24 cellular contexts compared by ENCODE assay signal in the genomic region with DNA sequence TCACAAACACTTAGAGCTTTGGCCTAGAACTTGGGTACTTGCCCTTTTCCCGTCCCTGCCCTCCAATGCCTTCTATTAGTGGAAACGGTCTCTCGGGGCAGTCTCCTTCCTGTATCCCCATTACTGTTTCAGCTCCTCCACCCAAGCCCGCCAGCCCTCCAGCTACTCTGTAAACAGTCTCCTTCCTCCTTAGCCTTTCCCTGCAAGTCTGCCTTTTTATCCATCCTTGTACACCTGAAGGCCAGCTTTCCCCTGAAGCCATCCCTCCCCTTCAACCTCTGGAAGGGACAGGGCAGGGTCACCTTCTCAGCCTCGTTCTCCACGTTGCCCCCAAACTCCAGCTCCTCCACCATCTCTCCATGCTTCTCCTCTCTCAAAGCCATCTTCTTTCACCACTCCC.
DNase-seq lines count a peak whose midpoint lies in the region; ATAC-seq, FAIRE-seq and TF ChIP-seq lines count a peak whose summit lies in the region.
"Had no signal": no experiment of that assay in that cellular context is flagged by ENCODE, and none has a peak within 500 bp of the region (broad histone marks: within the 10 kb centered on the region; RNA-seq: fewer than 3 reads in every experiment).

No MANE protein-coding gene starts in this region.

- no peaks in the 10 kb centered on the region for H4K20me1 ChIP-seq in GM12878 (ENCODE audit: control insufficient read depth, insufficient read depth)

- H3K4me1 Mint-ChIP-seq in activated naive CD4-positive, alpha-beta T cell treated with anti-CD3 and anti-CD28 coated beads for 36 hours (ENCODE audit: low read depth): peaks cover 16% of the 10 kb centered on the region
- no peaks in the 10 kb centered on the region for H3K4me1 Mint-ChIP-seq in Calu3 (ENCODE audit: low read depth, unreplicated experiment)
- H3K4me1 Mint-ChIP-seq in naive B cell: peaks cover 12 to 21% (median 19%) of the 10 kb centered on the region in 3 donors

- BruUV-seq in Calu3 (replicated peaks; lab: Mats Ljungman, UMichigan) (no TSS peak), GM12878 (replicated peaks; lab: Mats Ljungman, UMichigan) (no TSS peak)

- no peak overlapping the region for H3K4me3 ChIP-seq in GM12878
- no peak overlapping the region for H3K4me3 ChIP-seq in stomach
- H3K4me3 ChIP-seq: PC-9 had no signal

- H3K36me3 Mint-ChIP-seq in activated naive CD4-positive, alpha-beta T cell treated with anti-CD3 and anti-CD28 coated beads, Interleukin-2, amount 50 U/mL, for 72 hours: peaks cover 14 to 37% of the 10 kb centered on the region in 2 donors
- peaks cover 37% of the 10 kb centered on the region for H3K36me3 Mint-ChIP-seq in activated naive CD4-positive, alpha-beta T cell treated with anti-CD3 and anti-CD28 coated beads for 36 hours (ENCODE audit: low read depth)
- H3K36me3 Mint-ChIP-seq in Calu3 (ENCODE audit: insufficient read depth, unreplicated experiment): peaks cover 30% of the 10 kb centered on the region
- peaks cover 4 to 29% of the 10 kb centered on the region in 2 donors for H3K36me3 Mint-ChIP-seq in naive B cell

- H3K27ac Mint-ChIP-seq in activated naive CD4-positive, alpha-beta T cell treated with anti-CD3 and anti-CD28 coated beads, Interleukin-2, amount 50 U/mL, for 72 hours: peak overlapping the region; percentile 53 to 58
- no peak overlapping the region for H3K27ac Mint-ChIP-seq in activated naive CD4-positive, alpha-beta T cell treated with anti-CD3 and anti-CD28 coated beads for 36 hours
- H3K27ac Mint-ChIP-seq in Calu3 (ENCODE audit: unreplicated experiment): peak overlapping the region; percentile 22
- peak overlapping the region in 4 of 6 donors; percentile 14 to 95 (median 58) for H3K27ac Mint-ChIP-seq in naive B cell
- H3K27ac Mint-ChIP-seq: HFFc6 had no signal

- DNase-seq in activated naive CD4-positive, alpha-beta T cell treated with anti-CD3 and anti-CD28 coated beads, Interleukin-2, amount 50 U/mL, for 72 hours (ENCODE audit: low spot score in 2 of 2): no peak
- no peak for DNase-seq in activated naive CD4-positive, alpha-beta T cell treated with anti-CD3 and anti-CD28 coated beads for 36 hours
- DNase-seq in Calu3 (no peak), GM12878 (ENCODE audit: low read depth, low spot score) (no peak), naive B cell (no peak), kidney tubule cell (ENCODE audit: low spot score) (no peak), stomach (no peak)
- DNase-seq: CD4-positive, CD25-positive, alpha-beta regulatory T cell; DMS79 treated with DMSO at 0.1 percent for 48 hours; H7; HFFc6; KBM-7; MM.1S; NCI-H1048; NCI-H1417 treated with DMSO at 0.1 percent for 48 hours; NCI-H187; NCI-H2227 treated with DMSO at 0.1 percent for 48 hours; NCI-H510A; PC-9; RPMI8226; SHP77 treated with DMSO at 0.1 percent for 48 hours had no signal

- in situ Hi-C loops in GM12878 (cut with MboI): no loop called here

- POLR2A ChIA-PET in GM12878 (lab: Charles Lee): interaction anchor here (0.6 kb wide), 1 partner anchor 16 kb away, joined by 3 read pairs; no protein-coding TSS in a partner anchor

- no peak for FAIRE-seq in GM12878 (lab: Jason Lieb, UNC)
- FAIRE-seq: HepG2 had no signal

- H3K4me1 ChIP-seq in GM12878 (ENCODE audit: control insufficient read depth, insufficient read depth, low read length) (peaks cover 7% of the 10 kb centered on the region), stomach (no peaks in the 10 kb centered on the region)

- H3K27me3 ChIP-seq in GM12878 (replicated peaks in 1 of 2; ENCODE audit: control insufficient read depth in 2 of 2, insufficient read depth in 2 of 2, low read length in 1 of 2): no peaks in the 10 kb centered on the region
- no peaks in the 10 kb centered on the region for H3K27me3 ChIP-seq in stomach

- TF ChIP-seq EP300 in GM12878 (IDR thresholded peaks at IDR 0.05; ENCODE audit: borderline replicate concordance in 1 of 2, control insufficient read depth in 1 of 2, low read depth in 2 of 2, low read length in 2 of 2): no peak
- no peak for TF ChIP-seq EP300 in stomach (IDR thresholded peaks at IDR 0.05)

- no peak overlapping the region for H3K27ac ChIP-seq in GM12878 (ENCODE audit: control insufficient read depth, insufficient read depth)
- no peak overlapping the region for H3K27ac ChIP-seq in stomach
- H3K27ac ChIP-seq: HL-60, PC-9 had no signal

- TF ChIP-seq POLR2A in GM12878 (IDR thresholded peaks at IDR 0.05; ENCODE audit: low read depth, low read length): 0 out of 2 replicates have a peak, but pooled peaks have one; percentile 36
- TF ChIP-seq POLR2A in stomach (IDR thresholded peaks at IDR 0.05): no peak

- CTCF ChIA-PET in activated naive CD4-positive, alpha-beta T cell treated with anti-CD3 and anti-CD28 coated beads for 36 hours (lab: Charles Lee): interaction anchor here (1.8 kb wide), 1 partner anchor 20 kb away, joined by 6 read pairs; no protein-coding TSS in a partner anchor
- CTCF ChIA-PET in Calu3 (lab: Charles Lee) (no interaction called here), GM12878 (lab: Yijun Ruan, JAX) (interaction anchor here (1.7 kb wide), 1 partner anchor 18 kb away, joined by 4 read pairs; no protein-coding TSS in a partner anchor)

- no peak overlapping the region for H2AFZ ChIP-seq in GM12878 (ENCODE audit: control insufficient read depth, low read depth, low read length)
- H2AFZ ChIP-seq: PC-9 had no signal

- no peak for ATAC-seq in activated naive CD4-positive, alpha-beta T cell treated with anti-CD3 and anti-CD28 coated beads, Interleukin-2, amount 50 U/mL, for 72 hours
- no peak for ATAC-seq in GM12878
- no peak for ATAC-seq in naive B cell (ENCODE audit: low read depth in 2 of 2)
- ATAC-seq in GM21528 (IDR thresholded peaks at IDR 0.05; ENCODE audit: low FRiP score, unreplicated experiment): no peak
- ATAC-seq: HepG2 had no signal

- SMC1A ChIA-PET in GM12878 (lab: Charles Lee; ENCODE audit: uncharacterized antibody, unreplicated experiment): interaction anchor here (0.9 to 1.8 kb wide), 3 partner anchors 21 to 600 kb away, joined by 3 read pairs; no protein-coding TSS in a partner anchor

- no peak overlapping the region for H3K4me3 Mint-ChIP-seq in activated naive CD4-positive, alpha-beta T cell treated with anti-CD3 and anti-CD28 coated beads for 36 hours
- H3K4me3 Mint-ChIP-seq in Calu3 (ENCODE audit: low read depth, unreplicated experiment): no peak overlapping the region
- H3K4me3 Mint-ChIP-seq in naive B cell: no peak overlapping the region
- H3K4me3 Mint-ChIP-seq: CD4-positive, CD25-positive, alpha-beta regulatory T cell; HFFc6 had no signal

- RAD21 ChIA-PET in GM12878 (lab: Charles Lee; ENCODE audit: unreplicated experiment): no interaction called here

- H3K9me3 ChIP-seq in GM12878 (replicated peaks; ENCODE audit: control insufficient read depth, insufficient read depth, low read length): no peaks in the 10 kb centered on the region; the same call in 2 of the 3 replicates
- no peaks in the 10 kb centered on the region for H3K9me3 ChIP-seq in stomach

- no peak overlapping the region for H3K9ac ChIP-seq in GM12878 (ENCODE audit: control insufficient read depth, insufficient read depth, low read length)

- no peaks in the 10 kb centered on the region for H3K79me2 ChIP-seq in GM12878 (ENCODE audit: control insufficient read depth, insufficient read depth, low read length)

- H3K27me3 Mint-ChIP-seq in activated naive CD4-positive, alpha-beta T cell treated with anti-CD3 and anti-CD28 coated beads for 36 hours (ENCODE audit: low read depth): no peaks in the 10 kb centered on the region
- H3K27me3 Mint-ChIP-seq in Calu3 (ENCODE audit: unreplicated experiment) (no peaks in the 10 kb centered on the region), naive B cell (no peaks in the 10 kb centered on the region)

- H3K9me3 Mint-ChIP-seq in activated naive CD4-positive, alpha-beta T cell treated with anti-CD3 and anti-CD28 coated beads, Interleukin-2, amount 50 U/mL, for 72 hours: no peaks in the 10 kb centered on the region
- H3K9me3 Mint-ChIP-seq in activated naive CD4-positive, alpha-beta T cell treated with anti-CD3 and anti-CD28 coated beads for 36 hours: no peaks in the 10 kb centered on the region
- H3K9me3 Mint-ChIP-seq in Calu3 (ENCODE audit: low read depth, unreplicated experiment) (no peaks in the 10 kb centered on the region), naive B cell (no peaks in the 10 kb centered on the region)
- H3K9me3 Mint-ChIP-seq: HFFc6 had no signal

- H3K36me3 ChIP-seq in GM12878 (ENCODE audit: control insufficient read depth in 2 of 2, insufficient read depth in 2 of 2, low read length in 1 of 2) (peaks cover 12 to 13% of the 10 kb centered on the region in 2 experiments), stomach (peaks cover 24 to 91% (median 83%) of the 10 kb centered on the region in 4 donors)

- intact Hi-C loops in activated naive CD4-positive, alpha-beta T cell treated with anti-CD3 and anti-CD28 coated beads for 36 hours (cut with micrococcal nuclease): loop anchor here (10.0 kb wide), 1 partner anchor 621 kb away; no protein-coding TSS in a partner anchor
- intact Hi-C loops in Calu3 (cut with micrococcal nuclease; ENCODE audit: unreplicated experiment): no loop called here
- intact Hi-C loops in GM12878 (cut with micrococcal nuclease; ENCODE audit: unreplicated experiment): no loop called here
- intact Hi-C loops in stomach (cut with DNase I; ENCODE audit: low total_unique reads): no loop called here

- TF ChIP-seq CTCF in Calu3 (IDR thresholded peaks at IDR 0.05; ENCODE audit: unreplicated experiment): no peak
- no peak for TF ChIP-seq CTCF in GM12878 (IDR thresholded peaks at IDR 0.05 in 2 of 3, conservative IDR thresholded peaks at IDR 0.05 in 1 of 3; ENCODE audit: control insufficient read depth in 2 of 3, extremely low read depth in 1 of 3, insufficient read depth in 1 of 3, low read depth in 3 of 3, low read length in 3 of 3)
- no peak for TF ChIP-seq CTCF in stomach (IDR thresholded peaks at IDR 0.05)

- 98% methylated on average over 6 of the region's 6 CpGs for WGBS in GM12878 (ENCODE audit: insufficient coverage, insufficient replicate concordance, low lambda C conversion rate, missing lambda C conversion rate)
- 83 to 93% (median 88%) methylated on average over 6 of the region's 6 CpGs for WGBS in stomach, 5 donors

- H3K4me2 ChIP-seq in GM12878 (ENCODE audit: control insufficient read depth, insufficient read depth): no peak overlapping the region
- H3K4me2 ChIP-seq: PC-9 had no signal

- no peak for TF ChIP-seq RAD21 in GM12878 (IDR thresholded peaks at IDR 0.05; ENCODE audit: insufficient read depth, low read depth, low read length)

TF ChIP-seq in GM12878, 131 proteins besides CTCF, POLR2A, EP300 and RAD21 (continues in another document):
- TF ChIP-seq STAT1 (conservative IDR thresholded peaks at IDR 0.05) (no peak), MTA3 (IDR thresholded peaks at IDR 0.05; ENCODE audit: borderline replicate concordance, low read length) (no peak)
- TF ChIP-seq, protein P1, sequence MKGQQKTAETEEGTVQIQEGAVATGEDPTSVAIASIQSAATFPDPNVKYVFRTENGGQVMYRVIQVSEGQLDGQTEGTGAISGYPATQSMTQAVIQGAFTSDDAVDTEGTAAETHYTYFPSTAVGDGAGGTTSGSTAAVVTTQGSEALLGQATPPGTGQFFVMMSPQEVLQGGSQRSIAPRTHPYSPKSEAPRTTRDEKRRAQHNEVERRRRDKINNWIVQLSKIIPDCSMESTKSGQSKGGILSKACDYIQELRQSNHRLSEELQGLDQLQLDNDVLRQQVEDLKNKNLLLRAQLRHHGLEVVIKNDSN (IDR thresholded peaks at IDR 0.05; ENCODE audit: borderline replicate concordance, extremely low read length, insufficient read depth, low read depth, low read length): no peak
